12 cellular contexts compared by ENCODE assay signal in the genomic region with DNA sequence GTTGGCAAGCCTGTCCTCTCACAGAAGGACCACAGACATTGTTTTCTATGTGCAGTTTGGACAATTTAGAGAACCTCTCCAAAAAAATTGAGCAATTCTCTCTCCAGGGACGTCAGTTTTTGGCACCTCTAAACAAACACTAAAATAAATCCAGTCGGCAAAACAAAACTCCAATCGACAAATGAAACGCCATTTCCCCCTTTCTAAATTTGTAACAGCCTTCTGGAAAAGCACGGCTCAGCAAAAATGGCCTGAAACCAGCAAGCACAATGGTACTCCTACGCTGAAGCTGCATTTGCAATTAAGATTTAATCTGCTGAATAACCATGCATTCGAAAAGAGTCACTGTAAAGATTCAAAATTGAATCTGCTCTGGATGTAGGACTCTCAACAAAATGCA.
DNase-seq lines count a peak whose midpoint lies in the region; ATAC-seq and FAIRE-seq lines count a peak whose summit lies in the region.
"Had no signal": no experiment of that assay in that cellular context is flagged by ENCODE, and none has a peak within 500 bp of the region (broad histone marks: within the 10 kb centered on the region; RNA-seq: fewer than 3 reads in every experiment).

No MANE protein-coding gene starts in this region.

- no peaks in the 10 kb centered on the region for H3K9me3 Mint-ChIP-seq in stimulated activated naive CD8-positive, alpha-beta T cell treated with anti-CD3 and anti-CD28 coated beads, Interleukin-15, Interleukin-2, amounts not matched to agents 100 ng/mL and 50 ng/mL, for 24 hours
- no peaks in the 10 kb centered on the region for H3K9me3 Mint-ChIP-seq in stimulated activated naive CD8-positive, alpha-beta T cell treated with anti-CD3 and anti-CD28 coated beads, Interleukin-15, amount 100 ng/mL, for 72 hours
- H3K9me3 Mint-ChIP-seq in dendritic cell treated with granulocyte-macrophage colony-stimulating factor and Interleukin-4, amounts not matched to agents 40 ng/mL and 50 ng/mL, for 4 days: no peaks in the 10 kb centered on the region

- no peak for DNase-seq in stimulated activated naive CD8-positive, alpha-beta T cell treated with anti-CD3 and anti-CD28 coated beads, Interleukin-15, amount 100 ng/mL, for 72 hours
- peak; percentile 17 for DNase-seq in inferior parietal cortex (ENCODE audit: extremely low spot score)
- no peak for DNase-seq in GM19239 (ENCODE audit: insufficient read length, low spot score)
- no peak for DNase-seq in T-helper 17 cell
- DNase-seq: activated naive CD4-positive, alpha-beta T cell treated with anti-CD3 and anti-CD28 coated beads, Interleukin-2, amount 50 U/mL, for 16 hours; NCI-H2081 treated with DMSO at 0.1 percent for 48 hours; SIG-M5 had no signal

- no peak overlapping the region for H3K4me3 Mint-ChIP-seq in stimulated activated naive CD8-positive, alpha-beta T cell treated with anti-CD3 and anti-CD28 coated beads, Interleukin-15, Interleukin-2, amounts not matched to agents 100 ng/mL and 50 ng/mL, for 24 hours
- H3K4me3 Mint-ChIP-seq in stimulated activated naive CD8-positive, alpha-beta T cell treated with anti-CD3 and anti-CD28 coated beads, Interleukin-15, amount 100 ng/mL, for 72 hours: no peak overlapping the region
- H3K4me3 Mint-ChIP-seq in dendritic cell treated with granulocyte-macrophage colony-stimulating factor and Interleukin-4, amounts not matched to agents 40 ng/mL and 50 ng/mL, for 4 days: no peak overlapping the region
- no peak overlapping the region for H3K4me3 Mint-ChIP-seq in T-helper 17 cell
- H3K4me3 Mint-ChIP-seq: mesothelial cell of epicardium had no signal

- H3K4me1 Mint-ChIP-seq in stimulated activated naive CD8-positive, alpha-beta T cell treated with anti-CD3 and anti-CD28 coated beads, Interleukin-15, Interleukin-2, amounts not matched to agents 100 ng/mL and 50 ng/mL, for 24 hours (ENCODE audit: low read depth): peaks cover 17% of the 10 kb centered on the region
- peaks cover 15% of the 10 kb centered on the region for H3K4me1 Mint-ChIP-seq in stimulated activated naive CD8-positive, alpha-beta T cell treated with anti-CD3 and anti-CD28 coated beads, Interleukin-15, amount 100 ng/mL, for 72 hours
- peaks cover 13% of the 10 kb centered on the region for H3K4me1 Mint-ChIP-seq in dendritic cell treated with granulocyte-macrophage colony-stimulating factor and Interleukin-4, amounts not matched to agents 40 ng/mL and 50 ng/mL, for 4 days (ENCODE audit: low read depth)
- peaks cover 14% of the 10 kb centered on the region for H3K4me1 Mint-ChIP-seq in T-helper 17 cell

- ATAC-seq in stimulated activated naive CD8-positive, alpha-beta T cell treated with anti-CD3 and anti-CD28 coated beads, Interleukin-15, amount 100 ng/mL, for 72 hours: no peak
- ATAC-seq in GM19467 (IDR thresholded peaks at IDR 0.05; ENCODE audit: unreplicated experiment) (no peak), T-helper 17 cell (no peak), HG03520 (IDR thresholded peaks at IDR 0.05; ENCODE audit: unreplicated experiment) (no peak)

- H3K27ac Mint-ChIP-seq in stimulated activated naive CD8-positive, alpha-beta T cell treated with anti-CD3 and anti-CD28 coated beads, Interleukin-15, Interleukin-2, amounts not matched to agents 100 ng/mL and 50 ng/mL, for 24 hours: peak overlapping the region; percentile 26
- no peak overlapping the region for H3K27ac Mint-ChIP-seq in stimulated activated naive CD8-positive, alpha-beta T cell treated with anti-CD3 and anti-CD28 coated beads, Interleukin-15, amount 100 ng/mL, for 72 hours
- H3K27ac Mint-ChIP-seq in dendritic cell treated with granulocyte-macrophage colony-stimulating factor and Interleukin-4, amounts not matched to agents 40 ng/mL and 50 ng/mL, for 4 days: peak overlapping the region; percentile 43
- no peak overlapping the region for H3K27ac Mint-ChIP-seq in T-helper 17 cell
- H3K27ac Mint-ChIP-seq: mesothelial cell of epicardium had no signal

- intact Hi-C loops in dendritic cell treated with granulocyte-macrophage colony-stimulating factor and Interleukin-4, amounts not matched to agents 40 ng/mL and 50 ng/mL, for 4 days (cut with micrococcal nuclease): loop anchor here (10.0 kb wide), 1 partner anchor 140 kb away; no protein-coding TSS in a partner anchor

- no peak for FAIRE-seq in GM19239 (lab: Jason Lieb, UNC)

- no peaks in the 10 kb centered on the region for H3K9me3 ChIP-seq in T-helper 17 cell (ENCODE audit: control insufficient read depth, low read length, poor library complexity, severe bottlenecking)

- H3K27me3 Mint-ChIP-seq in stimulated activated naive CD8-positive, alpha-beta T cell treated with anti-CD3 and anti-CD28 coated beads, Interleukin-15, Interleukin-2, amounts not matched to agents 100 ng/mL and 50 ng/mL, for 24 hours: no peaks in the 10 kb centered on the region
- H3K27me3 Mint-ChIP-seq in stimulated activated naive CD8-positive, alpha-beta T cell treated with anti-CD3 and anti-CD28 coated beads, Interleukin-15, amount 100 ng/mL, for 72 hours: no peaks in the 10 kb centered on the region
- no peaks in the 10 kb centered on the region for H3K27me3 Mint-ChIP-seq in dendritic cell treated with granulocyte-macrophage colony-stimulating factor and Interleukin-4, amounts not matched to agents 40 ng/mL and 50 ng/mL, for 4 days
- H3K27me3 Mint-ChIP-seq in T-helper 17 cell: no peaks in the 10 kb centered on the region

- peaks cover 20% of the 10 kb centered on the region for H3K36me3 Mint-ChIP-seq in stimulated activated naive CD8-positive, alpha-beta T cell treated with anti-CD3 and anti-CD28 coated beads, Interleukin-15, Interleukin-2, amounts not matched to agents 100 ng/mL and 50 ng/mL, for 24 hours (ENCODE audit: low read depth)
- peaks cover 50% of the 10 kb centered on the region for H3K36me3 Mint-ChIP-seq in dendritic cell treated with granulocyte-macrophage colony-stimulating factor and Interleukin-4, amounts not matched to agents 40 ng/mL and 50 ng/mL, for 4 days (ENCODE audit: low read depth)
- peaks cover 2% of the 10 kb centered on the region for H3K36me3 Mint-ChIP-seq in T-helper 17 cell (ENCODE audit: low read depth)

Comparison
In these comparisons a context has a peak if more than half of its experiments do, and no peak if none do; other contexts are left out.
1. H3K27ac Mint-ChIP-seq: peak in stimulated activated naive CD8-positive, alpha-beta T cell treated with anti-CD3 and anti-CD28 coated beads, Interleukin-15, Interleukin-2, amounts not matched to agents 100 ng/mL and 50 ng/mL, for 24 hours (single experiment) and dendritic cell treated with granulocyte-macrophage colony-stimulating factor and Interleukin-4, amounts not matched to agents 40 ng/mL and 50 ng/mL, for 4 days (single experiment); none in stimulated activated naive CD8-positive, alpha-beta T cell treated with anti-CD3 and anti-CD28 coated beads, Interleukin-15, amount 100 ng/mL, for 72 hours (0 of 2) and T-helper 17 cell (single experiment).